Comparison of ENCODE assay signal across 8 cellular contexts in the genomic region with DNA sequence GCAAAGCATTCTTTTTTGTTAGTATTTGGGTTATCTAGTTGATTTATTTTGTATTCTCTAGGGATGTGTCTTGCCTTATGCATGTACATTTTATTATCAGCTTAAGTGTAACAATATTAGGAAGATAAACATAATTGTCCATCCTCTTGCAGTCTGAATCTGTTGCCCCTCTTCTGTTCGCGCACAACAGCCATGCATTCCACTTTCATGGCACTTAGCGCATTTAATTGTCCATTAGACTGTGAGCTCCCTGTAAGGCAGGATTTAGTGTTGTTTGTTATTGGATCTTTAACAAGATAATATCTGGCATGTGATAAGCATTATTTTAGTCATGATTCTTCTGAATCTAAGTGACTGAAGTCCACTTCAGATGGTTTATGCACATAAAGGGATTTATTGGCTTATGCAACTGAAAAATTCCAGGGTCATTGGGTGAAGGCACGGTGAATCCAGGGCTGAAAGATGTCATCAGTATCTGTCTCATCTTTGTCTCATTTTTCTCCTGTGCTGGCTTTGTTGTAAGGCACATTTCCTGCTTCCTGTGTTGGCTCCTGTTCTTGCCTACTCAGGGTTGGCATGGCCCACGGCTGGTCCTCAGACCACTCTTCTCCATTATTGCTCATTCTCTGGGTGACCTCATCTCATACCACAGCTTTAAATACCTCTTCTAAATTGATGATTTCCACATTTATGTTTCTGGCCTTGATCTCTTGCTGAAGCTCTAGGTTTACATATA. TPM values are rescaled to one million over a fixed set of nuclear protein-coding genes. Genes with fewer than 3 reads are reported as not detected.
DNase-seq lines count a peak whose midpoint lies in the region; ATAC-seq and TF ChIP-seq lines count a peak whose summit lies in the region.

No MANE protein-coding gene starts in this region.

- peaks cover 15 to 16% of the 10 kb centered on the region in 2 donors for H3K36me3 Mint-ChIP-seq in activated naive CD4-positive, alpha-beta T cell treated with anti-CD3 and anti-CD28 coated beads, Interleukin-2, amount 50 U/mL, for 72 hours

- no peak for TF ChIP-seq CTCF in fibroblast of pulmonary artery (IDR thresholded peaks at IDR 0.05; ENCODE audit: low read length, missing control alignments)

- no peak overlapping the region for H3K4me3 ChIP-seq in fibroblast of pulmonary artery (replicated peaks; ENCODE audit: low read depth, low read length)

- no peak for DNase-seq in activated naive CD4-positive, alpha-beta T cell treated with anti-CD3 and anti-CD28 coated beads, Interleukin-2, amount 50 U/mL, for 72 hours (ENCODE audit: low spot score in 2 of 2)
- DNase-seq in activated naive CD4-positive, alpha-beta T cell treated with Interleukin-2 at 50 U/mL for 16 hours, result no peak
- DNase-seq in SK-N-DZ (ENCODE audit: low spot score) (peak; percentile 44), fibroblast of pulmonary artery (ENCODE audit: low read depth) (peak; percentile 54), islet precursor cell (no peak)
- DNase-seq in stimulated activated CD4-positive, alpha-beta T cell treated with anti-CD3 and anti-CD28 coated beads, Interleukin-2, amount 100 ng/mL, for 48 hours, result no peak
- DNase-seq in stimulated activated naive CD4-positive, alpha-beta T cell (lab: John Stamatoyannopoulos, UW), result no peak

- peak overlapping the region; percentile 1 to 62 for H3K27ac Mint-ChIP-seq in activated naive CD4-positive, alpha-beta T cell treated with anti-CD3 and anti-CD28 coated beads, Interleukin-2, amount 50 U/mL, for 72 hours

- H3K9me3 Mint-ChIP-seq in activated naive CD4-positive, alpha-beta T cell treated with anti-CD3 and anti-CD28 coated beads, Interleukin-2, amount 50 U/mL, for 72 hours, result no peaks in the 10 kb centered on the region

- ATAC-seq in activated naive CD4-positive, alpha-beta T cell treated with anti-CD3 and anti-CD28 coated beads, Interleukin-2, amount 50 U/mL, for 72 hours, result peak in 1 of 2 donors; percentile 88
- ATAC-seq in HG03095 (IDR thresholded peaks at IDR 0.05; ENCODE audit: unreplicated experiment), result no peak

RNA-seq across cellular contexts. Expression of a gene that starts 37.5 kb away (rescaled TPM):
- total RNA-seq in activated naive CD4-positive, alpha-beta T cell treated with anti-CD3 and anti-CD28 coated beads, Interleukin-2, amount 50 U/mL, for 72 hours, result 10 to 100 TPM; 60.1 to 90.7 TPM
- 90.7 and 99.8 TPM in 2 replicates for polyA plus RNA-seq in SK-N-DZ (2014; cell fraction: cytosol; rRNA removed)
- polyA plus RNA-seq in SK-N-DZ (2014; cell fraction: nucleus; rRNA removed), result 54.1 and 109 TPM in 2 replicates

Comparison
In these comparisons a context has a peak if more than half of its experiments do, and no peak if none do; other contexts are left out.
1. DNase-seq: peak in SK-N-DZ (single experiment) and fibroblast of pulmonary artery (single experiment); none in activated naive CD4-positive, alpha-beta T cell treated with anti-CD3 and anti-CD28 coated beads, Interleukin-2, amount 50 U/mL, for 72 hours (0 of 2), activated naive CD4-positive, alpha-beta T cell treated with Interleukin-2 at 50 U/mL for 16 hours (single experiment), islet precursor cell (single experiment), stimulated activated CD4-positive, alpha-beta T cell treated with anti-CD3 and anti-CD28 coated beads, Interleukin-2, amount 100 ng/mL, for 48 hours (0 of 2) and stimulated activated naive CD4-positive, alpha-beta T cell (0 of 6).